Comparison of ENCODE assay signal across 8 cellular contexts in genomic region chr19:5967994-5968430, GRCh38. TPM values are rescaled to one million over a fixed set of nuclear protein-coding genes. Genes with fewer than 3 reads are reported as not detected.
DNase-seq lines count a peak whose midpoint lies in the region; ATAC-seq, FAIRE-seq and TF ChIP-seq lines count a peak whose summit lies in the region.

No MANE protein-coding gene starts in this region.

- H3K4me3 Mint-ChIP-seq in activated CD8-positive, alpha-beta T cell treated with anti-CD3 and anti-CD28 coated beads, Interleukin-2, amount 10 ng/mL, durations not matched to agents 7 days and 5 days = no peak overlapping the region

- no peak for TF ChIP-seq EP300 in H1 (IDR thresholded peaks at IDR 0.05; ENCODE audit: borderline replicate concordance in 1 of 2, low read depth in 2 of 2, low read length in 2 of 2)

- H3K9me3 ChIP-seq in H1 (ENCODE audit: insufficient read depth in 2 of 2, low read depth in 1 of 2, low read length in 1 of 2) = no peaks in the 10 kb centered on the region

- no peak overlapping the region for H4K5ac ChIP-seq in H1 (ENCODE audit: insufficient read length, low read depth, low read length)

- ATAC-seq in activated CD8-positive, alpha-beta T cell treated with anti-CD3 and anti-CD28 coated beads, Interleukin-2, amount 10 ng/mL, durations not matched to agents 7 days and 5 days = peak; percentile 66
- ATAC-seq in GM18909 (IDR thresholded peaks at IDR 0.05; ENCODE audit: poor library complexity, unreplicated experiment) = no peak

- no peak overlapping the region for H3K4ac ChIP-seq in H1 (replicated peaks; ENCODE audit: insufficient read length, low read depth, low read length)

- TF ChIP-seq POLR2A in H1 (IDR thresholded peaks at IDR 0.05; ENCODE audit: control extremely low read depth in 1 of 2, low read depth in 2 of 2, low read length in 2 of 2) = no peak

- H4K8ac ChIP-seq in H1 (ENCODE audit: extremely low read depth, insufficient read depth, low read length) = no peak overlapping the region

- H2AK5ac ChIP-seq in H1 (ENCODE audit: low read depth, low read length) = peak overlapping the region; percentile 40; the same call in 1 of the 2 replicates

- H3K27me3 Mint-ChIP-seq in activated CD8-positive, alpha-beta T cell treated with anti-CD3 and anti-CD28 coated beads, Interleukin-2, amount 10 ng/mL, durations not matched to agents 7 days and 5 days (ENCODE audit: low read depth) = no peaks in the 10 kb centered on the region

- no peak overlapping the region for H2AFZ ChIP-seq in H1 (ENCODE audit: low read length)

- H3K4me2 ChIP-seq in H1 (ENCODE audit: insufficient read depth in 1 of 2, low read depth in 2 of 2, low read length in 2 of 2) = peak overlapping the region; percentile 2 to 53; a peak in 3 of 4 replicates

- H3K9me3 Mint-ChIP-seq in activated CD8-positive, alpha-beta T cell treated with anti-CD3 and anti-CD28 coated beads, Interleukin-2, amount 10 ng/mL, durations not matched to agents 7 days and 5 days (ENCODE audit: insufficient read depth) = no peaks in the 10 kb centered on the region

- peaks cover 42 to 67% of the 10 kb centered on the region in 2 experiments for H4K20me1 ChIP-seq in H1 (replicated peaks in 1 of 2; ENCODE audit: control insufficient read depth in 1 of 2, insufficient read depth in 2 of 2, low read length in 2 of 2)

- H3K56ac ChIP-seq in H1 (replicated peaks; ENCODE audit: insufficient read length, low read depth, low read length) = no peak overlapping the region

- no peak overlapping the region for H2BK120ac ChIP-seq in H1 (replicated peaks; ENCODE audit: low read depth, low read length)

- no peak overlapping the region for H2BK20ac ChIP-seq in H1 (ENCODE audit: low read length)

- peaks cover 61% of the 10 kb centered on the region for H3K79me1 ChIP-seq in H1 (ENCODE audit: low read depth, low read length)

- H3K36me3 Mint-ChIP-seq in activated CD8-positive, alpha-beta T cell treated with anti-CD3 and anti-CD28 coated beads, Interleukin-2, amount 10 ng/mL, durations not matched to agents 7 days and 5 days (ENCODE audit: low read depth) = peaks cover 33% of the 10 kb centered on the region

- peaks cover 9 to 16% (median 13%) of the 10 kb centered on the region in 4 experiments for H3K4me1 ChIP-seq in H1 (replicated peaks in 1 of 4; ENCODE audit: control insufficient read depth in 3 of 4, insufficient read depth in 4 of 4, low read length in 3 of 4)

- H4K91ac ChIP-seq in H1 (replicated peaks; ENCODE audit: insufficient read length, low read length) = no peak overlapping the region

- H3K4me3 ChIP-seq in H7 (ENCODE audit: insufficient read depth, low read depth, low read length) = no peak overlapping the region
- H3K4me3 ChIP-seq in H1 (ENCODE audit: extremely low read depth in 1 of 4, insufficient read depth in 2 of 4, low read depth in 3 of 4, low read length in 4 of 4) = peak overlapping the region in 1 of 4 experiments; percentile 7; a peak in 2 of 8 replicates

- TF ChIP-seq RAD21 in H1 (IDR thresholded peaks at IDR 0.05 in 1 of 2, conservative IDR thresholded peaks at IDR 0.05 in 1 of 2; ENCODE audit: low read depth in 2 of 2, low read length in 2 of 2) = peak; percentile 42 to 59

- DNase-seq in H7 = peak; percentile 88
- DNase-seq in NCI-H748 (lab: John Stamatoyannopoulos, UW; ENCODE audit: unreplicated experiment) = peak; percentile 57
- DNase-seq in activated CD8-positive, alpha-beta T cell treated with anti-CD3 and anti-CD28 coated beads, Interleukin-2, amount 10 ng/mL, durations not matched to agents 7 days and 5 days = peak; percentile 77
- DNase-seq in H1 (ENCODE audit: low read depth in 1 of 2, low spot score in 2 of 2) = peak in 1 of 2 experiments; percentile 81
- DNase-seq in lung microvascular endothelial cell (ENCODE audit: low read depth in 2 of 2) = peak; percentile 91 to 94
- DNase-seq in stimulated activated CD8-positive, alpha-beta memory T cell treated with anti-CD3 and anti-CD28 coated beads, Interleukin-7, amount 100 ng/mL, for 24 hours (ENCODE audit: low read depth) = peak; percentile 33

- H3K14ac ChIP-seq in H1 (ENCODE audit: insufficient read length) = no peak overlapping the region

- H2BK5ac ChIP-seq in H1 (ENCODE audit: low read depth, low read length) = peak overlapping the region; percentile 36

- CTCF ChIA-PET in activated CD8-positive, alpha-beta T cell treated with anti-CD3 and anti-CD28 coated beads, Interleukin-2, amount 10 ng/mL, durations not matched to agents 7 days and 5 days (lab: Charles Lee) = interaction anchor here (0.6 to 3.9 kb wide), 28 partner anchors 10 to 285 kb away, joined by 3 to 75 read pairs (median 5); partner anchors contain the start of genes NDUFA11, NRTN, RANBP3 and VMAC
- CTCF ChIA-PET in H1 (lab: Charles Lee; ENCODE audit: partially characterized antibody) = interaction anchor here (0.6 to 3.9 kb wide), 34 partner anchors 9 to 1149 kb away, joined by 3 to 48 read pairs (median 6); partner anchors contain the start of genes NDUFA11, NRTN and RANBP3

- peak overlapping the region in 3 of 4 experiments; percentile 10 to 58 (median 56); a peak in 5 of 7 replicates for H3K9ac ChIP-seq in H1 (replicated peaks in 1 of 4; ENCODE audit: extremely low read depth in 1 of 4, low read depth in 3 of 4, low read length in 3 of 4)

- WGBS in H1 (ENCODE audit: extremely low coverage in 1 of 2, insufficient coverage in 1 of 2, insufficient read length in 1 of 2, insufficient replicate concordance in 2 of 2, low coverage in 1 of 2, low lambda C conversion rate in 2 of 2, missing lambda C conversion rate in 1 of 2), 2 experiments = 25% methylated on average over 10 of the region's 10 CpGs; no CpG with 5 or more reads in 1 of the 2 experiments

- peaks cover 25 to 99% of the 10 kb centered on the region in 2 experiments for H3K79me2 ChIP-seq in H1 (ENCODE audit: control insufficient read depth in 1 of 2, insufficient read depth in 2 of 2, low read length in 2 of 2)

- H3K36me3 ChIP-seq in H7 (replicated peaks; ENCODE audit: control insufficient read depth, insufficient read depth, low read length) = no peaks in the 10 kb centered on the region; the same call in 1 of the 2 replicates
- H3K36me3 ChIP-seq in H1 (ENCODE audit: control insufficient read depth in 2 of 4, insufficient read depth in 4 of 4, low read length in 3 of 4) = no peaks in the 10 kb centered on the region

- peak; percentile 97 for FAIRE-seq in H1 (lab: Jason Lieb, UNC)

- no peak overlapping the region; the same call in 1 of the 2 replicates for H3K18ac ChIP-seq in H1 (ENCODE audit: extremely low read depth, low read length)

- no peak overlapping the region for H2BK15ac ChIP-seq in H1 (ENCODE audit: low read length)

- no peak overlapping the region for H3K23ac ChIP-seq in H1 (ENCODE audit: insufficient read length)

- H3K27me3 ChIP-seq in H7 (ENCODE audit: control insufficient read depth, insufficient read depth, low read length) (no peaks in the 10 kb centered on the region), H1 (replicated peaks in 1 of 4; ENCODE audit: control insufficient read depth in 3 of 4, extremely low read depth in 1 of 4, insufficient read depth in 3 of 4, low read length in 3 of 4) (no peaks in the 10 kb centered on the region)

- H3K27ac ChIP-seq in C4-2B (peak overlapping the region; percentile 90), H1 (ENCODE audit: low read depth, low read length) (peak overlapping the region; percentile 57)

- TF ChIP-seq CTCF in C4-2B (conservative IDR thresholded peaks at IDR 0.05) (peak; percentile 97), H1 (IDR thresholded peaks at IDR 0.05; ENCODE audit: control extremely low read depth in 1 of 3, insufficient read depth in 1 of 3, low read depth in 1 of 3, low read length in 3 of 3) (peak; percentile 69 to 82 (median 78))

- H3K27ac Mint-ChIP-seq in activated CD8-positive, alpha-beta T cell treated with anti-CD3 and anti-CD28 coated beads, Interleukin-2, amount 10 ng/mL, durations not matched to agents 7 days and 5 days = peak overlapping the region; percentile 60

- H3K4me1 Mint-ChIP-seq in activated CD8-positive, alpha-beta T cell treated with anti-CD3 and anti-CD28 coated beads, Interleukin-2, amount 10 ng/mL, durations not matched to agents 7 days and 5 days (ENCODE audit: low read depth) = peaks cover 80% of the 10 kb centered on the region

- no peaks in the 10 kb centered on the region for H3K23me2 ChIP-seq in H1 (ENCODE audit: low read depth, low read length)

- H2BK12ac ChIP-seq in H1 (ENCODE audit: low read depth, low read length) = peak overlapping the region; percentile 7; the same call in 1 of the 2 replicates

- POLR2A ChIA-PET in activated CD8-positive, alpha-beta T cell treated with anti-CD3 and anti-CD28 coated beads, Interleukin-2, amount 10 ng/mL, durations not matched to agents 7 days and 5 days (lab: Charles Lee) = interaction anchor here (0.6 to 2.2 kb wide), 5 partner anchors 11 to 400 kb away, joined by 3 to 14 read pairs (median 3); partner anchors contain the start of gene RANBP3
- POLR2A ChIA-PET in H1 (lab: Charles Lee; ENCODE audit: partially characterized antibody) = interaction anchor here (1.3 to 1.8 kb wide), 4 partner anchors 10 to 65 kb away, joined by 3 to 12 read pairs (median 4); partner anchors contain the start of genes NDUFA11 and RANBP3

RNA-seq across cellular contexts. Expression of gene RANBP3, which starts 9.9 kb away (rescaled TPM):
- 73.7 and 79.7 TPM in 2 replicates for total RNA-seq in H7 (2014; rRNA removed; shearing (Covaris generic))
- 10 to 100 TPM; 82.2 to 93.6 TPM for total RNA-seq in activated CD8-positive, alpha-beta T cell treated with anti-CD3 and anti-CD28 coated beads, Interleukin-2, amount 10 ng/mL, durations not matched to agents 7 days and 5 days
- 87.0 and 95.4 TPM in 2 replicates for total RNA-seq in H1 (2021; fragmentation: NEBNext Ultra II Directional; extraction: Animal tissue kit (Norgen Biotek cat#: 25700))
- polyA plus RNA-seq in H1 (2011; rRNA removed) = 122 and 159 TPM in 2 replicates
- 120 TPM for polyA plus RNA-seq in H1 (2011; cell fraction: cytosol; rRNA removed)
- polyA plus RNA-seq in H1 (2011; cell fraction: nucleus; rRNA removed) = 149 TPM
- polyA plus RNA-seq in H1 (2012, experiment 1 of 2) = 62.4 to 96.0 TPM (median 89.7 TPM) in 4 replicates
- polyA plus RNA-seq in H1 (2012, experiment 2 of 2) = 57.9 TPM
- polyA plus RNA-seq in H1 (2013, experiment 1 of 2) = 102 TPM
- polyA plus RNA-seq in H1 (2013, experiment 2 of 2) = 98.7 TPM
- 52.2 and 53.3 TPM in 2 replicates for polyA minus RNA-seq in H1 (2011; rRNA and poly(A)+ RNA removed)
- 65.6 TPM for polyA minus RNA-seq in H1 (2011; cell fraction: cytosol; rRNA and poly(A)+ RNA removed)
- 34.1 TPM for polyA minus RNA-seq in H1 (2011; cell fraction: nucleus; rRNA and poly(A)+ RNA removed)
- 18.5 and 25.4 TPM in 2 replicates for total RNA-seq in lung microvascular endothelial cell

RNA-seq across cellular contexts. Expression of gene CAPS, which starts 54.0 kb away (rescaled TPM):
- total RNA-seq in H7 (2014; rRNA removed; shearing (Covaris generic)) = 2.2 and 2.7 TPM in 2 replicates
- total RNA-seq in activated CD8-positive, alpha-beta T cell treated with anti-CD3 and anti-CD28 coated beads, Interleukin-2, amount 10 ng/mL, durations not matched to agents 7 days and 5 days = 10 to 100 TPM; 11.4 to 12.0 TPM
- 1.8 and 2.1 TPM in 2 replicates for total RNA-seq in H1 (2021; fragmentation: NEBNext Ultra II Directional; extraction: Animal tissue kit (Norgen Biotek cat#: 25700))
- 2.4 and 4.2 TPM in 2 replicates for polyA plus RNA-seq in H1 (2011; rRNA removed)
- polyA plus RNA-seq in H1 (2011; cell fraction: cytosol; rRNA removed) = 4.2 TPM
- polyA plus RNA-seq in H1 (2011; cell fraction: nucleus; rRNA removed) = 8.2 TPM
- polyA plus RNA-seq in H1 (2012, experiment 1 of 2) = 1.9 to 3.7 TPM (median 2.8 TPM) in 4 replicates
- polyA plus RNA-seq in H1 (2012, experiment 2 of 2) = 1.7 TPM
- 2.1 TPM for polyA plus RNA-seq in H1 (2013, experiment 1 of 2)
- polyA plus RNA-seq in H1 (2013, experiment 2 of 2) = 1.4 TPM
- 0.24 and 0.47 TPM in 2 replicates for polyA minus RNA-seq in H1 (2011; rRNA and poly(A)+ RNA removed)
- 0.66 TPM for polyA minus RNA-seq in H1 (2011; cell fraction: cytosol; rRNA and poly(A)+ RNA removed)
- polyA minus RNA-seq in H1 (2011; cell fraction: nucleus; rRNA and poly(A)+ RNA removed) = 1.1 TPM
- total RNA-seq in lung microvascular endothelial cell = 2.4 and 4.6 TPM in 2 replicates
